ENCODE assay signal across 9 cellular contexts in the genomic region with DNA sequence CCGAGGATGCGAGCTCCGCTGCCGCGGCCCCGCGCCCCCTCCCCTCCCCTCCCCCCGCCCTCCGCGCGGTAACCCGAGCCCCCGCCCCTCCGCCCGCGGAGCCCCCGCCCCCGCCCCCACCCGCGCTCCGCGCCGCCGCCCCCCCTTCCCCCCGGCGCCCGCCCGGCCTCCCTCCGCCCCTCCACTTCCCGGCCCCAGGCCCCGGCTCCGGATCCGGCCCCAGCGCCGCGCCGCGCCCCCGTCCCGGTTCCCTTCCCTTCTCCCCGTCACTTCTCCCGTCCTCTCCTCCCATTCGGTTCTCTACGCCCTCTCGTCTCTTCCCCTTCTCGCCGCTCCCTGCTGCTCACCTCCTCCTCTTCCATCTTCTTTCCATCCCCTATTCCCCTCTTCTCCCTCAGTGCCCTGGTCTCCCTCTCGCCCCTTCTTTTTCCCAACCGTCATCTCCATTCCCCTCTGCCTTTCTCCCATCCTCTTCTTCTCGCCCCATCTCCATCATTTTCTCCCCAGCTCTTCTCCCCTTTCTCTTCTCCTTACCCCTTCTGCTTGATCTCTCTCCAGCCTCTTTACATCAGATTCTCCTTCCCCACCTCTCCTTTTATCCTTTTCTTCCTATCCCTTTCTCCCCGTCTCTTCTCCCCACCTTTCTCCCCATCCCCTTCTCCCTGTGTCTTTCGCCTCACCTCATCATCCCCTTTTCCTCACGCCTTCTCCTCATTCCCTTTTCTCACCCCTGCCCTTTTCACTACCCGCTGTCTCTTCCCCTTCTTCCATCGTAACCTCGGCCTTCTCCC. TPM values are rescaled to one million over a fixed set of nuclear protein-coding genes. Genes with fewer than 3 reads are reported as not detected.
DNase-seq lines count a peak whose midpoint lies in the region; ATAC-seq, FAIRE-seq and TF ChIP-seq lines count a peak whose summit lies in the region.
"Had no signal": no experiment of that assay in that cellular context is flagged by ENCODE, and none has a peak within 500 bp of the region (broad histone marks: within the 10 kb centered on the region; RNA-seq: fewer than 3 reads in every experiment).

A gene with protein sequence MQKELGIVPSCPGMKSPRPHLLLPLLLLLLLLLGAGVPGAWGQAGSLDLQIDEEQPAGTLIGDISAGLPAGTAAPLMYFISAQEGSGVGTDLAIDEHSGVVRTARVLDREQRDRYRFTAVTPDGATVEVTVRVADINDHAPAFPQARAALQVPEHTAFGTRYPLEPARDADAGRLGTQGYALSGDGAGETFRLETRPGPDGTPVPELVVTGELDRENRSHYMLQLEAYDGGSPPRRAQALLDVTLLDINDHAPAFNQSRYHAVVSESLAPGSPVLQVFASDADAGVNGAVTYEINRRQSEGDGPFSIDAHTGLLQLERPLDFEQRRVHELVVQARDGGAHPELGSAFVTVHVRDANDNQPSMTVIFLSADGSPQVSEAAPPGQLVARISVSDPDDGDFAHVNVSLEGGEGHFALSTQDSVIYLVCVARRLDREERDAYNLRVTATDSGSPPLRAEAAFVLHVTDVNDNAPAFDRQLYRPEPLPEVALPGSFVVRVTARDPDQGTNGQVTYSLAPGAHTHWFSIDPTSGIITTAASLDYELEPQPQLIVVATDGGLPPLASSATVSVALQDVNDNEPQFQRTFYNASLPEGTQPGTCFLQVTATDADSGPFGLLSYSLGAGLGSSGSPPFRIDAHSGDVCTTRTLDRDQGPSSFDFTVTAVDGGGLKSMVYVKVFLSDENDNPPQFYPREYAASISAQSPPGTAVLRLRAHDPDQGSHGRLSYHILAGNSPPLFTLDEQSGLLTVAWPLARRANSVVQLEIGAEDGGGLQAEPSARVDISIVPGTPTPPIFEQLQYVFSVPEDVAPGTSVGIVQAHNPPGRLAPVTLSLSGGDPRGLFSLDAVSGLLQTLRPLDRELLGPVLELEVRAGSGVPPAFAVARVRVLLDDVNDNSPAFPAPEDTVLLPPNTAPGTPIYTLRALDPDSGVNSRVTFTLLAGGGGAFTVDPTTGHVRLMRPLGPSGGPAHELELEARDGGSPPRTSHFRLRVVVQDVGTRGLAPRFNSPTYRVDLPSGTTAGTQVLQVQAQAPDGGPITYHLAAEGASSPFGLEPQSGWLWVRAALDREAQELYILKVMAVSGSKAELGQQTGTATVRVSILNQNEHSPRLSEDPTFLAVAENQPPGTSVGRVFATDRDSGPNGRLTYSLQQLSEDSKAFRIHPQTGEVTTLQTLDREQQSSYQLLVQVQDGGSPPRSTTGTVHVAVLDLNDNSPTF (N-terminal part only) (minus strand): TSS at position 20 of the 791 bp plus-strand sequence. CDS start 14,196 bp downstream, outside the sequence.

- peaks cover 0 to 20% of the 10 kb centered on the region in 2 donors for H3K4me1 ChIP-seq in right atrium auricular region

- H3K4me1 Mint-ChIP-seq in activated T-cell treated with anti-CD3 and anti-CD28 coated beads, Interleukin-2, amount 50 U/mL, for 4 hours (ENCODE audit: low read depth) = peaks cover 3% of the 10 kb centered on the region

- no peaks in the 10 kb centered on the region for H3K36me3 ChIP-seq in right atrium auricular region

- no peaks in the 10 kb centered on the region for H3K36me3 Mint-ChIP-seq in activated T-cell treated with anti-CD3 and anti-CD28 coated beads, Interleukin-2, amount 50 U/mL, for 4 hours (ENCODE audit: insufficient read depth)

- no peaks in the 10 kb centered on the region for H3K9me3 Mint-ChIP-seq in activated T-cell treated with anti-CD3 and anti-CD28 coated beads, Interleukin-2, amount 50 U/mL, for 4 hours

- TF ChIP-seq CTCF in right atrium auricular region (IDR thresholded peaks at IDR 0.05) = no peak
- TF ChIP-seq CTCF in retinal pigment epithelial cell (conservative IDR thresholded peaks at IDR 0.05; ENCODE audit: low read depth, low read length) = no peak

- H3K9me3 ChIP-seq in right atrium auricular region = no peaks in the 10 kb centered on the region

- peak within 1 kb of the TSS; percentile 58 for H3K4me3 Mint-ChIP-seq in activated T-cell treated with anti-CD3 and anti-CD28 coated beads, Interleukin-2, amount 50 U/mL, for 4 hours

- ATAC-seq in activated T-cell treated with anti-CD3 and anti-CD28 coated beads, Interleukin-2, amount 50 U/mL, for 4 hours = no peak
- ATAC-seq in esophagus mucosa = no peak

- H3K4me3 ChIP-seq in right atrium auricular region (peak within 1 kb of the TSS; percentile 45 to 55), retinal pigment epithelial cell (ENCODE audit: low read length) (peak within 1 kb of the TSS; percentile 34)

- no peak for TF ChIP-seq POLR2A in H54 (IDR thresholded peaks at IDR 0.05; ENCODE audit: low read depth, low read length)

- FAIRE-seq in H54 (lab: Jason Lieb, UNC) = no peak

- H3K27ac ChIP-seq in right atrium auricular region = peak within 1 kb of the TSS; percentile 72 to 79

- H3K27me3 Mint-ChIP-seq in activated T-cell treated with anti-CD3 and anti-CD28 coated beads, Interleukin-2, amount 50 U/mL, for 4 hours (ENCODE audit: low read depth) = peaks cover 3% of the 10 kb centered on the region

- DNase-seq in NCI-H345 (lab: John Stamatoyannopoulos, UW) (peak; percentile 30), NCI-H345 treated with DMSO at 0.1 percent for 48 hours (lab: John Stamatoyannopoulos, UW; ENCODE audit: unreplicated experiment) (no peak), right atrium auricular region (ENCODE audit: low spot score) (no peak), retinal pigment epithelial cell (ENCODE audit: low read depth) (no peak), H54 (ENCODE audit: insufficient read length, low spot score) (no peak)
- no peak for DNase-seq in activated T-cell treated with anti-CD3 and anti-CD28 coated beads, Interleukin-2, amount 50 U/mL, for 4 hours
- no peak for DNase-seq in activated effector memory CD4-positive, alpha-beta T cell treated with anti-CD3 and anti-CD28 coated beads, Interleukin-2, amount 50 U/mL, for 16 hours
- DNase-seq: DND-41 had no signal

- H3K27me3 ChIP-seq in right atrium auricular region = no peaks in the 10 kb centered on the region

RNA-seq across cellular contexts. Expression of the gene that starts here (rescaled TPM):
- under 1 TPM; 0.28 to 0.40 (median 0.33) TPM for total RNA-seq in activated T-cell treated with anti-CD3 and anti-CD28 coated beads, Interleukin-2, amount 50 U/mL, for 4 hours
- total RNA-seq in right atrium auricular region (10 to 100 TPM in 1 of 2 donors, 1 to 10 TPM in 1; 9.3 to 23.0 TPM), esophagus mucosa (1.4 TPM)
